14 cellular contexts compared by ENCODE assay signal in the genomic region with DNA sequence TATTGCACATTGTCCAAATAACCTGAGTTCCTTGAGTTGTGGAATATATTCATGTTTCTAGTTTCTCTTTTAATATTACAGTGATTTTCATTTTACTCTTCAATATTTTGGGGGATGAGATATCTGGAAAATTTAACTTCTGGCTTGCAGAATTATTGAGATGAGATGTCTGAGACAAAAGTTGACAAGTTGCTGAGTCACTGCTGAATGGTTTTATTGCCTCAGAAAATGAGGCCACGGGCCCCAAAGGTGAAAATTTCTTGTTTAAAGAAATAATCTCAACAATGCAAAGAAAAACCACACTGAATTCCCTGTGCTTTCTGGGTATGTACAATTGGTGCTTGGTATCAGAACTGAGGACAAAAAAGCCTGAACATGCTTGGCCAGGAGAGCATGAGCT.
"Had no signal": no experiment of that assay in that cellular context is flagged by ENCODE, and none has a peak within 500 bp of the region (broad histone marks: within the 10 kb centered on the region; RNA-seq: fewer than 3 reads in every experiment).

No MANE protein-coding gene starts in this region.

- H3K36me3 ChIP-seq: heart right ventricle, thoracic aorta, vagina had no signal

- H3K4me1 ChIP-seq: heart right ventricle, vagina had no signal

- H3K4me3 ChIP-seq: dorsolateral prefrontal cortex, heart right ventricle, thoracic aorta, vagina had no signal

- H3K27me3 ChIP-seq: dorsolateral prefrontal cortex, heart right ventricle, vagina had no signal

- H3K9me3 ChIP-seq: thoracic aorta, vagina had no signal

- DNase-seq: activated CD4-positive, alpha-beta T cell treated with anti-CD3 and anti-CD28 coated beads, Interleukin-2, amount 50 U/mL, for 1 hour; activated CD4-positive, CD25-positive, alpha-beta regulatory T cell; activated naive CD4-positive, alpha-beta T cell treated with anti-CD3 and anti-CD28 coated beads, Interleukin-2, amount 50 U/mL, for 16 hours; activated T-cell treated with anti-CD3 and anti-CD28 coated beads for 4 hours; amniotic stem cell; dorsolateral prefrontal cortex; heart right ventricle; islet precursor cell; stimulated activated CD4-positive, alpha-beta T cell treated with anti-CD3 and anti-CD28 coated beads, Interleukin-15, amount 100 ng/mL, for 24 hours; stimulated activated CD4-positive, alpha-beta T cell treated with anti-CD3 and anti-CD28 coated beads, Interleukin-4, amount 100 ng/mL, for 4 hours; stimulated activated naive CD8-positive, alpha-beta T cell treated with anti-CD3 and anti-CD28 coated beads, Interleukin-15, amount 100 ng/mL, for 72 hours; T-helper 2 cell had no signal

- H3K27ac ChIP-seq: heart right ventricle, thoracic aorta, vagina had no signal
